In genomic region chr9:116193636-116194035, GRCh38 we compare ENCODE assay signal across 17 cellular contexts. TPM values are rescaled to one million over a fixed set of nuclear protein-coding genes. Genes with fewer than 3 reads are reported as not detected.
DNase-seq lines count a peak whose midpoint lies in the region; FAIRE-seq and TF ChIP-seq lines count a peak whose summit lies in the region.
"Had no signal": no experiment of that assay in that cellular context is flagged by ENCODE, and none has a peak within 500 bp of the region (broad histone marks: within the 10 kb centered on the region; RNA-seq: fewer than 3 reads in every experiment).

No MANE protein-coding gene starts in this region.

- no peak overlapping the region for H3K27ac ChIP-seq in testis
- H3K27ac ChIP-seq: cardiac muscle cell, SJCRH30, vagina had no signal

- H3K4me3 ChIP-seq in adipocyte (ENCODE audit: low read length) (no peak overlapping the region), fibroblast of the aortic adventitia (ENCODE audit: low read depth, low read length) (no peak overlapping the region), testis (no peak overlapping the region)
- H3K4me3 ChIP-seq: cardiac muscle cell, lung, SJCRH30, vagina had no signal

- no peak overlapping the region for H3K9ac ChIP-seq in adipocyte (ENCODE audit: low read length)

- no peaks in the 10 kb centered on the region for H3K9me3 ChIP-seq in adipocyte (ENCODE audit: control insufficient read depth, low read length)
- no peaks in the 10 kb centered on the region for H3K9me3 ChIP-seq in testis
- H3K9me3 ChIP-seq: SJCRH30, vagina had no signal

- FAIRE-seq in H54 (lab: Jason Lieb, UNC): peak; percentile 95

- H3K36me3 ChIP-seq in adipocyte (ENCODE audit: control insufficient read depth, insufficient read depth, low read length, severe bottlenecking) (peaks cover 24% of the 10 kb centered on the region), testis (ENCODE audit: low read depth, missing control alignments) (no peaks in the 10 kb centered on the region)
- H3K36me3 ChIP-seq: cardiac muscle cell, SJCRH30, vagina had no signal

- H3K4me1 ChIP-seq in adipocyte (ENCODE audit: control insufficient read depth, insufficient read depth, low read length): peaks cover 48% of the 10 kb centered on the region
- no peaks in the 10 kb centered on the region for H3K4me1 ChIP-seq in testis
- H3K4me1 ChIP-seq: SJCRH30, vagina had no signal

- peak; percentile 72 for DNase-seq in H54 (ENCODE audit: insufficient read length, low spot score)
- peak; percentile 47 for DNase-seq in adipocyte (ENCODE audit: low read depth)
- peak; percentile 69 for DNase-seq in fibroblast of the aortic adventitia (ENCODE audit: low read depth)
- DNase-seq in D341Med (ENCODE audit: low spot score): no peak
- no peak for DNase-seq in testis
- DNase-seq in iPS-NIHi11 (ENCODE audit: low spot score): no peak
- no peak for DNase-seq in occipital lobe (lab: John Stamatoyannopoulos, UW)
- DNase-seq: activated CD8-positive, alpha-beta memory T cell treated with anti-CD3 and anti-CD28 coated beads for 24 hours; activated gamma-delta T cell; NCI-H1048; nephron progenitor cell; right cardiac atrium; SJCRH30; stimulated activated CD4-positive, alpha-beta T cell treated with anti-CD3 and anti-CD28 coated beads, Interleukin-4, amount 100 ng/mL, for 4 hours had no signal

- TF ChIP-seq POLR2A in H54 (IDR thresholded peaks at IDR 0.05; ENCODE audit: low read depth, low read length): no peak
- TF ChIP-seq POLR2A in testis (IDR thresholded peaks at IDR 0.05): no peak

- H3K27me3 ChIP-seq in adipocyte (replicated peaks; ENCODE audit: control insufficient read depth, insufficient read depth, low read length): no peaks in the 10 kb centered on the region
- H3K27me3 ChIP-seq in testis: no peaks in the 10 kb centered on the region
- H3K27me3 ChIP-seq: cardiac muscle cell, SJCRH30, vagina had no signal

- no peak for TF ChIP-seq CTCF in fibroblast of the aortic adventitia (IDR thresholded peaks at IDR 0.05; ENCODE audit: insufficient read depth, low read length)
- TF ChIP-seq CTCF in testis (IDR thresholded peaks at IDR 0.05): no peak

- intact Hi-C loops in testis (cut with DNase I; ENCODE audit: low total_unique reads): no loop called here

RNA-seq across cellular contexts. Expression of gene PAPPA, which starts 40.0 kb away (rescaled TPM):
- total RNA-seq in fibroblast of the aortic adventitia (ENCODE audit: low replicate concordance) (12.3 and 80.5 TPM in 2 replicates), testis (1 to 10 TPM; 1.9 to 5.1 TPM), occipital lobe (under 0.01 TPM)
- polyA plus RNA-seq in testis (ENCODE audit: insufficient read depth, low read depth, low replicate concordance): 4.1 TPM

Comparison
In these comparisons a context has a peak if more than half of its experiments do, and no peak if none do; other contexts are left out.
1. DNase-seq: peak in H54 (single experiment), adipocyte (single experiment) and fibroblast of the aortic adventitia (single experiment); none in D341Med (single experiment), testis (single experiment), iPS-NIHi11 (single experiment) and occipital lobe (single experiment).